ENCODE assay signal across 17 cellular contexts in genomic region chr22:50178471-50178864, GRCh38. TPM values are rescaled to one million over a fixed set of nuclear protein-coding genes. Genes with fewer than 3 reads are reported as not detected.
DNase-seq lines count a peak whose midpoint lies in the region; ATAC-seq, FAIRE-seq and TF ChIP-seq lines count a peak whose summit lies in the region.
"Had no signal": no experiment of that assay in that cellular context is flagged by ENCODE, and none has a peak within 500 bp of the region (broad histone marks: within the 10 kb centered on the region; RNA-seq: fewer than 3 reads in every experiment).

No MANE protein-coding gene starts in this region.

- no peak overlapping the region for H3K4ac ChIP-seq in neuronal stem cell (ENCODE audit: low read length)

- no peak overlapping the region for H3K27ac Mint-ChIP-seq in glutamatergic neuron (ENCODE audit: unreplicated experiment)
- H3K27ac Mint-ChIP-seq: CD4-positive, alpha-beta memory T cell; IgD-negative memory B cell had no signal

- peaks cover 6% of the 10 kb centered on the region for H3K79me1 ChIP-seq in neuronal stem cell (ENCODE audit: low read depth, low read length)

- no peak overlapping the region for H4K91ac ChIP-seq in neuronal stem cell (ENCODE audit: low read depth, low read length, poor library complexity)

- H3K36me3 ChIP-seq in neuronal stem cell (replicated peaks in 1 of 2; ENCODE audit: control insufficient read depth in 2 of 2, insufficient read depth in 2 of 2, low read length in 2 of 2) (no peaks in the 10 kb centered on the region), thyroid gland (no peaks in the 10 kb centered on the region)

- peak overlapping the region; percentile 97 for H2AK5ac ChIP-seq in neuronal stem cell (ENCODE audit: low read depth, low read length)

- H3K4me3 ChIP-seq in neuronal stem cell (ENCODE audit: low read length in 2 of 2) (no peak overlapping the region), thyroid gland (replicated peaks in 1 of 3) (no peak overlapping the region)

- H3K27me3 ChIP-seq in neuronal stem cell (ENCODE audit: control insufficient read depth in 3 of 3, insufficient read depth in 3 of 3, low read depth in 1 of 3, low read length in 3 of 3), result peaks cover 0 to 20% (median 1%) of the 10 kb centered on the region in 3 experiments
- H3K27me3 ChIP-seq in thyroid gland, result no peaks in the 10 kb centered on the region

- no peak overlapping the region for H4K8ac ChIP-seq in neuronal stem cell (ENCODE audit: low read depth, low read length)

- peaks cover 6% of the 10 kb centered on the region for H3K4me1 Mint-ChIP-seq in glutamatergic neuron (ENCODE audit: low read depth, unreplicated experiment)

- no peak for FAIRE-seq in GM12892 (lab: Jason Lieb, UNC)
- FAIRE-seq in GM12891 (lab: Jason Lieb, UNC), result no peak
- FAIRE-seq: G401.6, GM19239 had no signal

- no peak overlapping the region for H3K14ac ChIP-seq in neuronal stem cell (ENCODE audit: low read length)

- ATAC-seq in left ventricle myocardium superior (no peak), Right ventricle myocardium inferior (no peak)

- H3K4me2 ChIP-seq in neuronal stem cell (ENCODE audit: insufficient read depth, low read length, poor library complexity, severe bottlenecking), result no peak overlapping the region

- H3K9me3 ChIP-seq in neuronal stem cell (replicated peaks in 1 of 2; ENCODE audit: control insufficient read depth in 2 of 2, insufficient read depth in 1 of 2, low read depth in 1 of 2, low read length in 2 of 2) (peaks cover 0 to 6% of the 10 kb centered on the region in 2 donors), thyroid gland (no peaks in the 10 kb centered on the region)

- H2BK12ac ChIP-seq in neuronal stem cell (ENCODE audit: low read length), result no peak overlapping the region

- no peak for TF ChIP-seq POLR2A in GM12892 (IDR thresholded peaks at IDR 0.05; ENCODE audit: low read depth, low read length)
- no peak for TF ChIP-seq POLR2A in GM12891 (IDR thresholded peaks at IDR 0.05; ENCODE audit: low read depth, low read length)
- no peak for TF ChIP-seq POLR2A in thyroid gland (IDR thresholded peaks at IDR 0.05)

- H2BK5ac ChIP-seq in neuronal stem cell (ENCODE audit: low read length), result no peak overlapping the region

- peak overlapping the region; percentile 91 for H2BK120ac ChIP-seq in neuronal stem cell (ENCODE audit: low read depth, low read length)

- WGBS in neuronal stem cell (ENCODE audit: extremely low coverage in 2 of 2, insufficient read length in 2 of 2, insufficient replicate concordance in 1 of 2), 2 donors, result no CpG with 5 or more reads among the region's 22 CpGs
- WGBS in thyroid gland, 2 donors, result 59 to 82% methylated on average over 16 to 20 of the region's 22 CpGs

- H3K9ac ChIP-seq in neuronal stem cell (ENCODE audit: low read depth, low read length, poor library complexity), result no peak overlapping the region

- peaks cover 2% of the 10 kb centered on the region for H3K9me3 Mint-ChIP-seq in glutamatergic neuron (ENCODE audit: unreplicated experiment)
- H3K9me3 Mint-ChIP-seq: CD4-positive, alpha-beta memory T cell; IgD-negative memory B cell had no signal

- H3K18ac ChIP-seq in neuronal stem cell (ENCODE audit: low read length), result peak overlapping the region; percentile 59

- DNase-seq in left ventricle myocardium superior (peak; percentile 27), Right ventricle myocardium inferior (ENCODE audit: missing footprints) (no peak), glutamatergic neuron (peak; percentile 21), neuronal stem cell (ENCODE audit: low spot score) (no peak), GM12892 (ENCODE audit: insufficient read length) (no peak), GM12891 (ENCODE audit: insufficient read length, low spot score) (no peak), thyroid gland (no peak), NCI-H128 (lab: John Stamatoyannopoulos, UW; ENCODE audit: unreplicated experiment) (no peak)
- DNase-seq: ACHN, DMS79 treated with DMSO at 0.1 percent for 48 hours, EL, H7 had no signal

- no peak overlapping the region for H2AFZ ChIP-seq in neuronal stem cell (ENCODE audit: low read length)

- no peaks in the 10 kb centered on the region for H3K36me3 Mint-ChIP-seq in glutamatergic neuron (ENCODE audit: unreplicated experiment)
- H3K36me3 Mint-ChIP-seq: CD4-positive, alpha-beta memory T cell had no signal

- no peak for TF ChIP-seq CTCF in glutamatergic neuron (IDR thresholded peaks at IDR 0.05; ENCODE audit: partially characterized antibody, unreplicated experiment)
- TF ChIP-seq CTCF in thyroid gland (IDR thresholded peaks at IDR 0.05), result no peak

- peaks cover 7% of the 10 kb centered on the region for H3K27me3 Mint-ChIP-seq in glutamatergic neuron (ENCODE audit: unreplicated experiment)

- H3K4me1 ChIP-seq in neuronal stem cell (ENCODE audit: control insufficient read depth in 2 of 2, insufficient read depth in 1 of 2, low read depth in 1 of 2, low read length in 2 of 2), result peaks cover 2 to 4% of the 10 kb centered on the region in 2 donors
- H3K4me1 ChIP-seq in thyroid gland, result peaks cover 11 to 12% of the 10 kb centered on the region in 2 donors

- no peak overlapping the region for H2BK15ac ChIP-seq in neuronal stem cell (ENCODE audit: low read length)

- intact Hi-C loops in left ventricle myocardium superior (cut with micrococcal nuclease), result no loop called here
- intact Hi-C loops in Right ventricle myocardium inferior (cut with DNase I), result no loop called here
- intact Hi-C loops in thyroid gland (cut with DNase I), result no loop called here

- no peak overlapping the region for H3K4me3 Mint-ChIP-seq in glutamatergic neuron (ENCODE audit: unreplicated experiment)
- H3K4me3 Mint-ChIP-seq: IgD-negative memory B cell had no signal

- H3K23ac ChIP-seq in neuronal stem cell (ENCODE audit: low read depth, low read length, poor library complexity), result peak overlapping the region; percentile 97

- H3K27ac ChIP-seq in neuronal stem cell (replicated peaks; ENCODE audit: low read length) (no peak overlapping the region), thyroid gland (no peak overlapping the region)
- H3K27ac ChIP-seq: C4-2B had no signal

TF ChIP-seq in GM12891, 5 proteins besides CTCF, POLR2A, EP300 and RAD21:
- TF ChIP-seq POU2F2 (IDR thresholded peaks at IDR 0.05; ENCODE audit: low read depth, low read length) (no peak), POLR2AphosphoS5 (IDR thresholded peaks at IDR 0.05; ENCODE audit: low read depth, low read length) (no peak), SPI1 (IDR thresholded peaks at IDR 0.05; ENCODE audit: low read depth, low read length) (no peak), TAF1 (IDR thresholded peaks at IDR 0.05; ENCODE audit: low read depth, low read length) (no peak), PAX5 (IDR thresholded peaks at IDR 0.05; ENCODE audit: insufficient read depth, low read length, severe bottlenecking) (no peak)

RNA-seq across cellular contexts. Expression of gene TRABD, which starts 7.2 kb away (rescaled TPM):
- total RNA-seq in left ventricle myocardium superior (23.8 TPM), Right ventricle myocardium inferior (22.3 TPM), glutamatergic neuron (ENCODE audit: unreplicated experiment) (31.3 TPM), thyroid gland (10 to 100 TPM; 26.6 to 51.9 (median 31.5) TPM)
- polyA plus RNA-seq in neuronal stem cell (2013, experiment 1 of 2), result 34.5 TPM
- polyA plus RNA-seq in neuronal stem cell (2013, experiment 2 of 2), result 33.8 TPM
- 23.8 TPM for polyA plus RNA-seq in GM12892 (2012; ENCODE audit: missing spikeins)
- polyA plus RNA-seq in GM12891 (2012; ENCODE audit: low read depth, missing spikeins), result 53.0 TPM

RNA-seq across cellular contexts. Expression of gene PANX2, which starts 7.9 kb away (rescaled TPM):
- total RNA-seq in left ventricle myocardium superior (0.40 TPM), Right ventricle myocardium inferior (0.43 TPM), glutamatergic neuron (ENCODE audit: unreplicated experiment) (1.8 TPM), thyroid gland (10 to 100 TPM in 3 of 4 donors, 1 to 10 TPM in 1; 9.0 to 12.1 (median 10.9) TPM)
- polyA plus RNA-seq in neuronal stem cell (2013, experiment 1 of 2), result 3.0 TPM
- 3.1 TPM for polyA plus RNA-seq in neuronal stem cell (2013, experiment 2 of 2)
- polyA plus RNA-seq in GM12892 (2012; ENCODE audit: missing spikeins), result 0.19 TPM
- polyA plus RNA-seq in GM12891 (2012; ENCODE audit: low read depth, missing spikeins), result 0.67 TPM
- total RNA-seq: CD4-positive, alpha-beta memory T cell had no signal
- polyA plus RNA-seq: CD4-positive, alpha-beta memory T cell; IgD-negative memory B cell had no signal

RNA-seq across cellular contexts. Expression of gene SELENOO, which starts 22.3 kb away (rescaled TPM):
- total RNA-seq in left ventricle myocardium superior (14.5 TPM), Right ventricle myocardium inferior (15.5 TPM), glutamatergic neuron (ENCODE audit: unreplicated experiment) (23.9 TPM), thyroid gland (10 to 100 TPM; 20.7 to 50.6 (median 31.0) TPM)
- 11.5 TPM for polyA plus RNA-seq in neuronal stem cell (2013, experiment 1 of 2)
- 11.4 TPM for polyA plus RNA-seq in neuronal stem cell (2013, experiment 2 of 2)
- 4.9 TPM for polyA plus RNA-seq in GM12892 (2012; ENCODE audit: missing spikeins)
- polyA plus RNA-seq in GM12891 (2012; ENCODE audit: low read depth, missing spikeins), result 10.4 TPM

Comparison
In these comparisons a context has a peak if more than half of its experiments do, and no peak if none do; other contexts are left out.
1. DNase-seq: peak in left ventricle myocardium superior (single experiment) and glutamatergic neuron (single experiment); none in Right ventricle myocardium inferior (single experiment), neuronal stem cell (single experiment), GM12892 (single experiment), GM12891 (single experiment), thyroid gland (0 of 2) and NCI-H128 (single experiment).